Comparison of ENCODE assay signal across 20 cellular contexts in genomic region chr17:33562792-33563191, GRCh38.
"Had no signal": no experiment of that assay in that cellular context is flagged by ENCODE, and none has a peak within 500 bp of the region (broad histone marks: within the 10 kb centered on the region; RNA-seq: fewer than 3 reads in every experiment).

No MANE protein-coding gene starts in this region.

- H3K36me3 Mint-ChIP-seq: activated naive CD4-positive, alpha-beta T cell treated with anti-CD3 and anti-CD28 coated beads, Interleukin-2, amount 10 ng/mL, durations not matched to agents 7 days and 5 days; T-cell had no signal

- H3K4me1 Mint-ChIP-seq: activated naive CD4-positive, alpha-beta T cell treated with anti-CD3 and anti-CD28 coated beads, Interleukin-2, amount 10 ng/mL, durations not matched to agents 7 days and 5 days; activated T-helper 17 cell treated with anti-CD3 and anti-CD28 coated beads, Interleukin-2, amount 50 U/mL, for 72 hours; neural crest cell; stimulated activated naive CD8-positive, alpha-beta T cell treated with anti-CD3 and anti-CD28 coated beads, Interleukin-15, amount 100 ng/mL, for 72 hours; T-cell had no signal

- ATAC-seq: activated T-helper 17 cell treated with anti-CD3 and anti-CD28 coated beads, Interleukin-2, amount 50 U/mL, for 72 hours; effector memory CD8-positive, alpha-beta T cell; stimulated activated naive CD8-positive, alpha-beta T cell treated with anti-CD3 and anti-CD28 coated beads, Interleukin-15, amount 100 ng/mL, for 72 hours; T-cell had no signal

- H3K4me3 ChIP-seq: adrenal gland, left ventricle myocardium inferior, ovary, thoracic aorta, uterus had no signal

- H3K9me3 Mint-ChIP-seq: activated naive CD4-positive, alpha-beta T cell treated with anti-CD3 and anti-CD28 coated beads, Interleukin-2, amount 10 ng/mL, durations not matched to agents 7 days and 5 days; effector memory CD8-positive, alpha-beta T cell had no signal

- H3K36me3 ChIP-seq: adrenal gland, left ventricle myocardium inferior, ovary, thoracic aorta, uterus had no signal

- H3K4me1 ChIP-seq: adrenal gland, uterus had no signal

- H3K27ac Mint-ChIP-seq: activated CD4-positive, alpha-beta T cell treated with anti-CD3 and anti-CD28 coated beads, Interleukin-2, amount 10 ng/mL, durations not matched to agents 24 days and 14 days; activated naive CD4-positive, alpha-beta T cell treated with anti-CD3 and anti-CD28 coated beads, Interleukin-2, amount 10 ng/mL, durations not matched to agents 7 days and 5 days; activated T-helper 17 cell treated with anti-CD3 and anti-CD28 coated beads, Interleukin-2, amount 50 U/mL, for 72 hours; dendritic cell treated with granulocyte-macrophage colony-stimulating factor and Interleukin-4, amounts not matched to agents 40 ng/mL and 50 ng/mL, for 4 days; effector memory CD8-positive, alpha-beta T cell; stimulated activated naive CD8-positive, alpha-beta T cell treated with anti-CD3 and anti-CD28 coated beads, Interleukin-15, amount 100 ng/mL, for 72 hours; T-cell had no signal

- H3K27ac ChIP-seq: adrenal gland, left ventricle myocardium inferior, ovary, thoracic aorta, uterus had no signal

- H3K27me3 ChIP-seq: adrenal gland, ovary, uterus had no signal

- H3K27me3 Mint-ChIP-seq: activated CD4-positive, alpha-beta T cell treated with anti-CD3 and anti-CD28 coated beads, Interleukin-2, amount 10 ng/mL, durations not matched to agents 24 days and 14 days; activated naive CD4-positive, alpha-beta T cell treated with anti-CD3 and anti-CD28 coated beads, Interleukin-2, amount 10 ng/mL, durations not matched to agents 7 days and 5 days; dendritic cell treated with granulocyte-macrophage colony-stimulating factor and Interleukin-4, amounts not matched to agents 40 ng/mL and 50 ng/mL, for 4 days had no signal

- DNase-seq: activated CD4-positive, alpha-beta T cell treated with anti-CD3 and anti-CD28 coated beads, Interleukin-2, amount 10 ng/mL, durations not matched to agents 24 days and 14 days; activated naive CD4-positive, alpha-beta T cell treated with anti-CD3 and anti-CD28 coated beads, Interleukin-2, amount 10 ng/mL, durations not matched to agents 7 days and 5 days; activated T-cell treated with anti-CD3 and anti-CD28 coated beads for 4 hours; adrenal gland; effector memory CD8-positive, alpha-beta T cell; erythroblast; glutamatergic neuron; left ventricle myocardium inferior; mesenchymal stem cell; ovary; stimulated activated CD4-positive, alpha-beta T cell treated with anti-CD3 and anti-CD28 coated beads, Interleukin-15, amount 100 ng/mL, for 24 hours; stimulated activated CD4-positive, alpha-beta T cell treated with anti-CD3 and anti-CD28 coated beads, Interleukin-4, amount 100 ng/mL, for 4 hours; stimulated activated naive CD8-positive, alpha-beta T cell treated with anti-CD3 and anti-CD28 coated beads, Interleukin-15, amount 100 ng/mL, for 72 hours; T-cell; T1000; uterus had no signal

- H3K9me3 ChIP-seq: adrenal gland, ovary had no signal

- H3K4me3 Mint-ChIP-seq: activated CD4-positive, alpha-beta T cell treated with anti-CD3 and anti-CD28 coated beads, Interleukin-2, amount 10 ng/mL, durations not matched to agents 24 days and 14 days; activated naive CD4-positive, alpha-beta T cell treated with anti-CD3 and anti-CD28 coated beads, Interleukin-2, amount 10 ng/mL, durations not matched to agents 7 days and 5 days; activated T-helper 17 cell treated with anti-CD3 and anti-CD28 coated beads, Interleukin-2, amount 50 U/mL, for 72 hours; dendritic cell treated with granulocyte-macrophage colony-stimulating factor and Interleukin-4, amounts not matched to agents 40 ng/mL and 50 ng/mL, for 4 days; effector memory CD8-positive, alpha-beta T cell; neural crest cell; stimulated activated naive CD8-positive, alpha-beta T cell treated with anti-CD3 and anti-CD28 coated beads, Interleukin-15, amount 100 ng/mL, for 72 hours; T-cell had no signal
